11 cellular contexts compared by ENCODE assay signal in genomic region chr12:47272412-47273190, GRCh38.
DNase-seq lines count a peak whose midpoint lies in the region; ATAC-seq lines count a peak whose summit lies in the region.
"Had no signal": no experiment of that assay in that cellular context is flagged by ENCODE, and none has a peak within 500 bp of the region (broad histone marks: within the 10 kb centered on the region; RNA-seq: fewer than 3 reads in every experiment).

No MANE protein-coding gene starts in this region.

- WGBS in neuronal stem cell (ENCODE audit: extremely low coverage in 2 of 2, insufficient read length in 2 of 2, insufficient replicate concordance in 1 of 2), 2 donors: no CpG with 5 or more reads among the region's 3 CpGs

- no peak overlapping the region for H3K23ac ChIP-seq in neuronal stem cell (ENCODE audit: low read depth, low read length, poor library complexity)

- no peak overlapping the region for H3K9ac ChIP-seq in neuronal stem cell (ENCODE audit: low read depth, low read length, poor library complexity)

- H2AK5ac ChIP-seq in neuronal stem cell (ENCODE audit: low read depth, low read length): no peak overlapping the region

- no peaks in the 10 kb centered on the region for H3K36me3 ChIP-seq in ACC112 (ENCODE audit: insufficient read depth, low read length)
- H3K36me3 ChIP-seq in neuronal stem cell (replicated peaks in 1 of 2; ENCODE audit: control insufficient read depth in 2 of 2, insufficient read depth in 2 of 2, low read length in 2 of 2): no peaks in the 10 kb centered on the region

- H4K8ac ChIP-seq in neuronal stem cell (ENCODE audit: low read depth, low read length): no peak overlapping the region

- no peak overlapping the region for H3K4ac ChIP-seq in neuronal stem cell (ENCODE audit: low read length)

- no peak overlapping the region for H3K14ac ChIP-seq in neuronal stem cell (ENCODE audit: low read length)

- peak overlapping the region; percentile 73 for H3K27ac ChIP-seq in ACC112 (ENCODE audit: low read depth, low read length)
- no peak overlapping the region for H3K27ac ChIP-seq in neuronal stem cell (replicated peaks; ENCODE audit: low read length)

- H3K79me2 ChIP-seq in ACC112 (ENCODE audit: control insufficient read depth, insufficient read depth, low read length, unreplicated experiment): no peaks in the 10 kb centered on the region

- H3K4me2 ChIP-seq in neuronal stem cell (ENCODE audit: insufficient read depth, low read length, poor library complexity, severe bottlenecking): no peak overlapping the region

- H3K36me3 Mint-ChIP-seq in activated T-helper 17 cell treated with anti-CD3 and anti-CD28 coated beads, Interleukin-2, amount 50 U/mL, for 72 hours (ENCODE audit: low read depth): no peaks in the 10 kb centered on the region
- peaks cover 3% of the 10 kb centered on the region for H3K36me3 Mint-ChIP-seq in activated T-helper 1 cell treated with anti-CD3 and anti-CD28 coated beads, Interleukin-12 subunit alpha, Interleukin-12 subunit beta, Interleukin-2, Interleukin-4 antibody, amounts not matched to agents 30 ng/mL and 10 ng/mL and 1 ng/mL, durations not matched to agents 14 hours and 24 hours and 36 hours (ENCODE audit: low read depth)

- H3K9me3 Mint-ChIP-seq in activated T-helper 17 cell treated with anti-CD3 and anti-CD28 coated beads, Interleukin-2, amount 50 U/mL, for 72 hours: peaks cover 4% of the 10 kb centered on the region
- peaks cover 10% of the 10 kb centered on the region for H3K9me3 Mint-ChIP-seq in activated T-helper 1 cell treated with anti-CD3 and anti-CD28 coated beads, Interleukin-12 subunit alpha, Interleukin-12 subunit beta, Interleukin-2, Interleukin-4 antibody, amounts not matched to agents 30 ng/mL and 10 ng/mL and 1 ng/mL, durations not matched to agents 14 hours and 24 hours and 36 hours

- H3K4me1 ChIP-seq in ACC112 (ENCODE audit: control insufficient read depth, insufficient read depth, low read length, unreplicated experiment) (peaks cover 54% of the 10 kb centered on the region), neuronal stem cell (ENCODE audit: control insufficient read depth in 2 of 2, insufficient read depth in 1 of 2, low read depth in 1 of 2, low read length in 2 of 2) (peaks cover 0 to 9% of the 10 kb centered on the region in 2 donors)

- no peak overlapping the region for H2BK15ac ChIP-seq in neuronal stem cell (ENCODE audit: low read length)

- H3K27ac Mint-ChIP-seq in activated T-helper 17 cell treated with anti-CD3 and anti-CD28 coated beads, Interleukin-2, amount 50 U/mL, for 72 hours: peak overlapping the region; percentile 28
- H3K27ac Mint-ChIP-seq in activated T-helper 1 cell treated with anti-CD3 and anti-CD28 coated beads, Interleukin-12 subunit alpha, Interleukin-12 subunit beta, Interleukin-2, Interleukin-4 antibody, amounts not matched to agents 30 ng/mL and 10 ng/mL and 1 ng/mL, durations not matched to agents 14 hours and 24 hours and 36 hours: no peak overlapping the region

- H3K27me3 Mint-ChIP-seq in activated T-helper 17 cell treated with anti-CD3 and anti-CD28 coated beads, Interleukin-2, amount 50 U/mL, for 72 hours: no peaks in the 10 kb centered on the region
- H3K27me3 Mint-ChIP-seq in activated T-helper 1 cell treated with anti-CD3 and anti-CD28 coated beads, Interleukin-12 subunit alpha, Interleukin-12 subunit beta, Interleukin-2, Interleukin-4 antibody, amounts not matched to agents 30 ng/mL and 10 ng/mL and 1 ng/mL, durations not matched to agents 14 hours and 24 hours and 36 hours (ENCODE audit: insufficient read depth): no peaks in the 10 kb centered on the region

- H2BK5ac ChIP-seq in neuronal stem cell (ENCODE audit: low read length): no peak overlapping the region

- no peak overlapping the region for H2BK120ac ChIP-seq in neuronal stem cell (ENCODE audit: low read depth, low read length)

- H4K91ac ChIP-seq in neuronal stem cell (ENCODE audit: low read depth, low read length, poor library complexity): no peak overlapping the region

- intact Hi-C loops in activated T-helper 1 cell treated with anti-CD3 and anti-CD28 coated beads, Interleukin-12 subunit alpha, Interleukin-12 subunit beta, Interleukin-2, Interleukin-4 antibody, amounts not matched to agents 30 ng/mL and 10 ng/mL and 1 ng/mL, durations not matched to agents 14 hours and 24 hours and 36 hours (cut with micrococcal nuclease): loop anchor here (10.0 kb wide), 1 partner anchor 748 kb away; no protein-coding TSS in a partner anchor

- H3K27me3 ChIP-seq in ACC112 (ENCODE audit: insufficient read depth, low read length): no peaks in the 10 kb centered on the region
- H3K27me3 ChIP-seq in neuronal stem cell (ENCODE audit: control insufficient read depth in 3 of 3, insufficient read depth in 3 of 3, low read depth in 1 of 3, low read length in 3 of 3): no peaks in the 10 kb centered on the region

- H3K4me1 Mint-ChIP-seq in activated T-helper 17 cell treated with anti-CD3 and anti-CD28 coated beads, Interleukin-2, amount 50 U/mL, for 72 hours: peaks cover 54% of the 10 kb centered on the region
- H3K4me1 Mint-ChIP-seq in activated T-helper 1 cell treated with anti-CD3 and anti-CD28 coated beads, Interleukin-12 subunit alpha, Interleukin-12 subunit beta, Interleukin-2, Interleukin-4 antibody, amounts not matched to agents 30 ng/mL and 10 ng/mL and 1 ng/mL, durations not matched to agents 14 hours and 24 hours and 36 hours (ENCODE audit: low read depth): peaks cover 87% of the 10 kb centered on the region

- DNase-seq in HCEC 1CT (peak; percentile 18), islet precursor cell (peak; percentile 68), GM03348 (ENCODE audit: low spot score) (no peak), neuronal stem cell (ENCODE audit: low spot score) (no peak)
- no peak for DNase-seq in activated T-helper 1 cell treated with anti-CD3 and anti-CD28 coated beads, Interleukin-12 subunit alpha, Interleukin-12 subunit beta, Interleukin-2, Interleukin-4 antibody, amounts not matched to agents 30 ng/mL and 10 ng/mL and 1 ng/mL, durations not matched to agents 14 hours and 24 hours and 36 hours (ENCODE audit: low spot score)
- DNase-seq: C1 segment of cervical spinal cord; NCI-H146; stimulated activated CD8-positive, alpha-beta memory T cell treated with anti-CD3 and anti-CD28 coated beads, Interleukin-4, amount 100 ng/mL, for 48 hours had no signal

- no peak overlapping the region for H3K18ac ChIP-seq in neuronal stem cell (ENCODE audit: low read length)

- no peak for ATAC-seq in activated T-helper 17 cell treated with anti-CD3 and anti-CD28 coated beads, Interleukin-2, amount 50 U/mL, for 72 hours (replicated peaks)
- ATAC-seq in HG03432 (IDR thresholded peaks at IDR 0.05; ENCODE audit: unreplicated experiment): no peak

- H2AFZ ChIP-seq in ACC112 (ENCODE audit: low read length, unreplicated experiment): peak overlapping the region; percentile 41
- no peak overlapping the region for H2AFZ ChIP-seq in neuronal stem cell (ENCODE audit: low read length)

- H3K79me1 ChIP-seq in neuronal stem cell (ENCODE audit: low read depth, low read length): no peaks in the 10 kb centered on the region

- H2BK12ac ChIP-seq in neuronal stem cell (ENCODE audit: low read length): no peak overlapping the region

- H3K4me3 ChIP-seq in ACC112 (ENCODE audit: low read depth, low read length) (no peak overlapping the region), neuronal stem cell (ENCODE audit: low read length in 2 of 2) (no peak overlapping the region)

- peak overlapping the region; percentile 62 for H3K4me3 Mint-ChIP-seq in activated T-helper 17 cell treated with anti-CD3 and anti-CD28 coated beads, Interleukin-2, amount 50 U/mL, for 72 hours
- H3K4me3 Mint-ChIP-seq in activated T-helper 1 cell treated with anti-CD3 and anti-CD28 coated beads, Interleukin-12 subunit alpha, Interleukin-12 subunit beta, Interleukin-2, Interleukin-4 antibody, amounts not matched to agents 30 ng/mL and 10 ng/mL and 1 ng/mL, durations not matched to agents 14 hours and 24 hours and 36 hours: no peak overlapping the region

- H3K9me3 ChIP-seq in neuronal stem cell (replicated peaks in 1 of 2; ENCODE audit: control insufficient read depth in 2 of 2, insufficient read depth in 1 of 2, low read depth in 1 of 2, low read length in 2 of 2): no peaks in the 10 kb centered on the region

Comparison
In these comparisons a context has a peak if more than half of its experiments do, and no peak if none do; other contexts are left out.
1. DNase-seq: peak in HCEC 1CT (single experiment) and islet precursor cell (single experiment); none in GM03348 (single experiment), activated T-helper 1 cell treated with anti-CD3 and anti-CD28 coated beads, Interleukin-12 subunit alpha, Interleukin-12 subunit beta, Interleukin-2, Interleukin-4 antibody, amounts not matched to agents 30 ng/mL and 10 ng/mL and 1 ng/mL, durations not matched to agents 14 hours and 24 hours and 36 hours (single experiment) and neuronal stem cell (single experiment).